ENCODE assay signal across 11 cellular contexts in the genomic region with DNA sequence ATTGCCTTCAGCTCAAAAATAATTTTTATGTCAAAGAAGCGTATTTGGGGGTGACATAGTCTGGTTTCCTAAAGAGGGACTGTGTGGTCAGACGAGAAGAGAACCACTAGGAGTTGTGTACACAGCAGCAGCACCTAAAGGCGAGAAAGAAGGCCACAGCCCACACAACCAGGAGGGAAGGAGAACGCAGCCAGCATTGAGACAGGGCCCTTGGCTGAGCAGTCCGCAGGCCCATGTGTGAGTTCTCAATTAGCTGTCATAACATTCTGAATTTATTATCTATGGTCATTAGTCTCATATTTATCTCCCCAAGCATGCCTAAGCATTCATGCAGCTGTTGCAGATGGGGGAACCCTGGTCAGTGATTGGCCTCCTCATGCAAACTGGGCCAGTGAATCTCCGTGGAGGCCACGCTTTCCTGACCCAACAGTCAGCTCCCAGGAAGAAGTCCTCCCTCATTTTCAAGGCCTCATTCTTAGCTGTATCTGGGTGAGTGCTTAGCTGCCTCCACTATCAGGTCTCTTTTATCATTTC.
DNase-seq lines count a peak whose midpoint lies in the region; ATAC-seq and TF ChIP-seq lines count a peak whose summit lies in the region.
"Had no signal": no experiment of that assay in that cellular context is flagged by ENCODE, and none has a peak within 500 bp of the region (broad histone marks: within the 10 kb centered on the region; RNA-seq: fewer than 3 reads in every experiment).

No MANE protein-coding gene starts in this region.

- H3K9me3 Mint-ChIP-seq in activated CD8-positive, alpha-beta T cell treated with anti-CD3 and anti-CD28 coated beads, Interleukin-2, amount 10 ng/mL, durations not matched to agents 7 days and 5 days (ENCODE audit: insufficient read depth), result peaks cover 9% of the 10 kb centered on the region
- H3K9me3 Mint-ChIP-seq: central memory CD8-positive, alpha-beta T cell had no signal

- H3K27me3 ChIP-seq in heart right ventricle (no peaks in the 10 kb centered on the region), uterus (no peaks in the 10 kb centered on the region)

- no peak overlapping the region for H3K4me3 ChIP-seq in heart right ventricle
- no peak overlapping the region for H3K4me3 ChIP-seq in uterus

- TF ChIP-seq CTCF in heart right ventricle (IDR thresholded peaks at IDR 0.05), result no peak
- no peak for TF ChIP-seq CTCF in uterus (IDR thresholded peaks at IDR 0.05)
- no peak for TF ChIP-seq CTCF in RWPE1 (conservative IDR thresholded peaks at IDR 0.05; ENCODE audit: low read depth)

- WGBS in heart right ventricle, 2 donors, result 62 to 67% methylated on average over 7 of the region's 7 CpGs

- POLR2A ChIA-PET in activated CD8-positive, alpha-beta T cell treated with anti-CD3 and anti-CD28 coated beads, Interleukin-2, amount 10 ng/mL, durations not matched to agents 7 days and 5 days (lab: Charles Lee), result no interaction called here
- POLR2A ChIA-PET in RWPE1 (lab: Yijun Ruan, JAX; ENCODE audit: low non-redundant PET), result no interaction called here

- DNase-seq in Right ventricle myocardium superior, result no peak
- no peak for DNase-seq in cardiac septum (ENCODE audit: low spot score)
- peak; percentile 17 to 47 for DNase-seq in heart right ventricle
- peak; percentile 58 to 71 for DNase-seq in uterus
- no peak for DNase-seq in activated CD8-positive, alpha-beta T cell treated with anti-CD3 and anti-CD28 coated beads, Interleukin-2, amount 10 ng/mL, durations not matched to agents 7 days and 5 days
- DNase-seq in RWPE1 (ENCODE audit: low spot score), result no peak
- DNase-seq in amygdala (lab: John Stamatoyannopoulos, UW), result no peak
- DNase-seq: NK-92 treated with Interleukin-12 subunit alpha and Interleukin-12 subunit beta, amount 100 ng/mL, for 24 hours had no signal

- H3K36me3 ChIP-seq in heart right ventricle, result no peaks in the 10 kb centered on the region
- no peaks in the 10 kb centered on the region for H3K36me3 ChIP-seq in uterus

- no peaks in the 10 kb centered on the region for H3K4me1 Mint-ChIP-seq in activated CD8-positive, alpha-beta T cell treated with anti-CD3 and anti-CD28 coated beads, Interleukin-2, amount 10 ng/mL, durations not matched to agents 7 days and 5 days (ENCODE audit: low read depth)

- H3K4me3 Mint-ChIP-seq in activated CD8-positive, alpha-beta T cell treated with anti-CD3 and anti-CD28 coated beads, Interleukin-2, amount 10 ng/mL, durations not matched to agents 7 days and 5 days, result no peak overlapping the region
- H3K4me3 Mint-ChIP-seq: central memory CD8-positive, alpha-beta T cell had no signal

- CTCF ChIA-PET in activated CD8-positive, alpha-beta T cell treated with anti-CD3 and anti-CD28 coated beads, Interleukin-2, amount 10 ng/mL, durations not matched to agents 7 days and 5 days (lab: Charles Lee), result no interaction called here
- CTCF ChIA-PET in RWPE1 (lab: Yijun Ruan, JAX), result interaction anchor here (0.5 kb wide), 1 partner anchor 16 kb away, joined by 5 read pairs; no protein-coding TSS in a partner anchor

- ATAC-seq in Right ventricle myocardium superior (ENCODE audit: poor library complexity), result peak; percentile 72
- peak; percentile 73 for ATAC-seq in HG03354 (IDR thresholded peaks at IDR 0.05; ENCODE audit: poor library complexity, severe bottlenecking, unreplicated experiment)
- peak in 7 of 8 donors; percentile 59 to 92 (median 89) for ATAC-seq in heart right ventricle
- no peak for ATAC-seq in activated CD8-positive, alpha-beta T cell treated with anti-CD3 and anti-CD28 coated beads, Interleukin-2, amount 10 ng/mL, durations not matched to agents 7 days and 5 days

- H3K27ac ChIP-seq in heart right ventricle, result peak overlapping the region in 9 of 10 donors; percentile 22 to 70 (median 46)
- peak overlapping the region; percentile 53 to 62 for H3K27ac ChIP-seq in uterus
- H3K27ac ChIP-seq in RWPE1, result no peak overlapping the region
- H3K27ac ChIP-seq: C4-2B had no signal

- H3K4me1 ChIP-seq in heart right ventricle (peaks cover 0 to 3% (median 0%) of the 10 kb centered on the region in 9 donors), uterus (no peaks in the 10 kb centered on the region)

- TF ChIP-seq POLR2A in uterus (IDR thresholded peaks at IDR 0.05), result no peak

- H3K36me3 Mint-ChIP-seq in activated CD8-positive, alpha-beta T cell treated with anti-CD3 and anti-CD28 coated beads, Interleukin-2, amount 10 ng/mL, durations not matched to agents 7 days and 5 days (ENCODE audit: low read depth), result no peaks in the 10 kb centered on the region

- intact Hi-C loops in Right ventricle myocardium superior (cut with DNase I) (no loop called here), cardiac septum (cut with DNase I) (no loop called here), heart right ventricle (cut with DNase I) (no loop called here), uterus (cut with DNase I; ENCODE audit: low total_unique reads) (no loop called here)

- H3K9me3 ChIP-seq in heart right ventricle, result peaks cover 0 to 12% (median 2%) of the 10 kb centered on the region in 11 donors
- H3K9me3 ChIP-seq in uterus, result no peaks in the 10 kb centered on the region

- no peaks in the 10 kb centered on the region for H3K27me3 Mint-ChIP-seq in activated CD8-positive, alpha-beta T cell treated with anti-CD3 and anti-CD28 coated beads, Interleukin-2, amount 10 ng/mL, durations not matched to agents 7 days and 5 days (ENCODE audit: low read depth)
- H3K27me3 Mint-ChIP-seq: central memory CD8-positive, alpha-beta T cell had no signal

- H3K27ac Mint-ChIP-seq in activated CD8-positive, alpha-beta T cell treated with anti-CD3 and anti-CD28 coated beads, Interleukin-2, amount 10 ng/mL, durations not matched to agents 7 days and 5 days, result no peak overlapping the region

Comparison
In these comparisons a context has a peak if more than half of its experiments do, and no peak if none do; other contexts are left out.
1. DNase-seq: peak in heart right ventricle (2 of 2) and uterus (2 of 2); none in Right ventricle myocardium superior (single experiment), cardiac septum (single experiment), activated CD8-positive, alpha-beta T cell treated with anti-CD3 and anti-CD28 coated beads, Interleukin-2, amount 10 ng/mL, durations not matched to agents 7 days and 5 days (single experiment), RWPE1 (single experiment) and amygdala (0 of 56).